Comparison of ENCODE assay signal across 24 cellular contexts in genomic region chr2:121960251-121960650, GRCh38.
DNase-seq lines count a peak whose midpoint lies in the region; ATAC-seq and TF ChIP-seq lines count a peak whose summit lies in the region.
"Had no signal": no experiment of that assay in that cellular context is flagged by ENCODE, and none has a peak within 500 bp of the region (broad histone marks: within the 10 kb centered on the region; RNA-seq: fewer than 3 reads in every experiment).

No MANE protein-coding gene starts in this region.

- no peak overlapping the region for H3K4me3 Mint-ChIP-seq in activated T-helper 2 cell treated with anti-CD3 and anti-CD28 coated beads, Interferon-gamma antibody, Interleukin-2, Interleukin-4, amounts not matched to agents 10 μg/mL and 5 μg/mL and 100 μg/mL, durations not matched to agents 14 hours and 24 hours and 36 hours (ENCODE audit: low read depth)
- H3K4me3 Mint-ChIP-seq: naive B cell had no signal

- ATAC-seq in GM19025 (IDR thresholded peaks at IDR 0.05; ENCODE audit: low read depth, unreplicated experiment) (peak; percentile 93), HG02610 (IDR thresholded peaks at IDR 0.05; ENCODE audit: unreplicated experiment) (peak; percentile 71), HG03520 (IDR thresholded peaks at IDR 0.05; ENCODE audit: unreplicated experiment) (peak; percentile 85), HG02763 (IDR thresholded peaks at IDR 0.05; ENCODE audit: unreplicated experiment) (no peak), heart right ventricle (no peak)
- ATAC-seq: foreskin keratinocyte, PC-3 had no signal

- H3K4me1 Mint-ChIP-seq in activated T-helper 2 cell treated with anti-CD3 and anti-CD28 coated beads, Interferon-gamma antibody, Interleukin-2, Interleukin-4, amounts not matched to agents 10 μg/mL and 5 μg/mL and 100 μg/mL, durations not matched to agents 14 hours and 24 hours and 36 hours (ENCODE audit: low read depth): no peaks in the 10 kb centered on the region
- H3K4me1 Mint-ChIP-seq: naive B cell had no signal

- TF ChIP-seq CTCF in GM12864 (IDR thresholded peaks at IDR 0.05; ENCODE audit: low read depth, low read length, missing control alignments) (no peak), heart right ventricle (IDR thresholded peaks at IDR 0.05) (no peak)

- H3K27ac Mint-ChIP-seq in activated T-helper 2 cell treated with anti-CD3 and anti-CD28 coated beads, Interferon-gamma antibody, Interleukin-2, Interleukin-4, amounts not matched to agents 10 μg/mL and 5 μg/mL and 100 μg/mL, durations not matched to agents 14 hours and 24 hours and 36 hours: no peak overlapping the region
- H3K27ac Mint-ChIP-seq: naive B cell had no signal

- no peaks in the 10 kb centered on the region for H3K36me3 ChIP-seq in heart right ventricle
- H3K36me3 ChIP-seq: BLaER1, right atrium auricular region, SJCRH30 had no signal

- no peaks in the 10 kb centered on the region for H3K27me3 Mint-ChIP-seq in activated T-helper 2 cell treated with anti-CD3 and anti-CD28 coated beads, Interferon-gamma antibody, Interleukin-2, Interleukin-4, amounts not matched to agents 10 μg/mL and 5 μg/mL and 100 μg/mL, durations not matched to agents 14 hours and 24 hours and 36 hours (ENCODE audit: low read depth)

- peak; percentile 4 for DNase-seq in GM12864 (ENCODE audit: low read depth)
- no peak for DNase-seq in hepatic stellate cell (ENCODE audit: low spot score)
- no peak for DNase-seq in activated T-helper 2 cell treated with anti-CD3 and anti-CD28 coated beads, Interferon-gamma antibody, Interleukin-2, Interleukin-4, amounts not matched to agents 10 μg/mL and 5 μg/mL and 100 μg/mL, durations not matched to agents 14 hours and 24 hours and 36 hours (ENCODE audit: low spot score)
- DNase-seq in heart right ventricle: no peak
- DNase-seq: activated CD4-positive, alpha-beta T cell treated with anti-CD3 and anti-CD28 coated beads, Interleukin-2, amount 50 U/mL, for 1 hour; activated CD8-positive, alpha-beta memory T cell treated with anti-CD3 and anti-CD28 coated beads, Interleukin-2, amount 50 U/mL, for 48 hours; activated gamma-delta T cell treated with Interleukin-2 at 50 U/mL for 16 hours; dorsolateral prefrontal cortex; foreskin keratinocyte; Kasumi-1; mesenchymal stem cell; naive B cell; NCI-H1417; NCI-H526 treated with DMSO at 0.1 percent for 48 hours; PC-3; SJCRH30; stimulated activated CD4-positive, alpha-beta T cell treated with anti-CD3 and anti-CD28 coated beads, Interleukin-12 subunit alpha, Interleukin-12 subunit beta, amount 100 ng/mL, for 4 hours had no signal

- H3K27me3 ChIP-seq in heart right ventricle: peaks cover 0 to 3% (median 0%) of the 10 kb centered on the region in 7 donors
- H3K27me3 ChIP-seq: BLaER1, dorsolateral prefrontal cortex, foreskin keratinocyte, right atrium auricular region had no signal

- WGBS in heart right ventricle, 2 donors: 85 to 90% methylated on average over 7 of the region's 7 CpGs

- H3K9me3 ChIP-seq in heart right ventricle: no peaks in the 10 kb centered on the region
- H3K9me3 ChIP-seq: BLaER1, right atrium auricular region, SJCRH30 had no signal

- no peak overlapping the region for H3K4me3 ChIP-seq in GM12864 (ENCODE audit: low read depth, low read length)
- no peak overlapping the region for H3K4me3 ChIP-seq in heart right ventricle
- H3K4me3 ChIP-seq: BLaER1, dorsolateral prefrontal cortex, right atrium auricular region, SJCRH30 had no signal

- no peaks in the 10 kb centered on the region for H3K9me3 Mint-ChIP-seq in activated T-helper 2 cell treated with anti-CD3 and anti-CD28 coated beads, Interferon-gamma antibody, Interleukin-2, Interleukin-4, amounts not matched to agents 10 μg/mL and 5 μg/mL and 100 μg/mL, durations not matched to agents 14 hours and 24 hours and 36 hours
- H3K9me3 Mint-ChIP-seq: naive B cell had no signal

- H3K36me3 Mint-ChIP-seq in activated T-helper 2 cell treated with anti-CD3 and anti-CD28 coated beads, Interferon-gamma antibody, Interleukin-2, Interleukin-4, amounts not matched to agents 10 μg/mL and 5 μg/mL and 100 μg/mL, durations not matched to agents 14 hours and 24 hours and 36 hours (ENCODE audit: low read depth): no peaks in the 10 kb centered on the region
- H3K36me3 Mint-ChIP-seq: naive B cell had no signal

- intact Hi-C loops in activated T-helper 2 cell treated with anti-CD3 and anti-CD28 coated beads, Interferon-gamma antibody, Interleukin-2, Interleukin-4, amounts not matched to agents 10 μg/mL and 5 μg/mL and 100 μg/mL, durations not matched to agents 14 hours and 24 hours and 36 hours (cut with micrococcal nuclease): no loop called here
- intact Hi-C loops in heart right ventricle (cut with DNase I): loop anchor here in 1 of 10 donors (10.0 kb wide), 1 partner anchor 145 kb away; no protein-coding TSS in a partner anchor

- no peak overlapping the region for H3K27ac ChIP-seq in heart right ventricle
- H3K27ac ChIP-seq: BLaER1, dorsolateral prefrontal cortex, epithelial cell of prostate, foreskin keratinocyte, right atrium auricular region, SJCRH30 had no signal

- no peaks in the 10 kb centered on the region for H3K4me1 ChIP-seq in heart right ventricle
- H3K4me1 ChIP-seq: BLaER1, foreskin keratinocyte, right atrium auricular region, SJCRH30 had no signal

Comparison
In these comparisons a context has a peak if more than half of its experiments do, and no peak if none do; other contexts are left out.
1. ATAC-seq: peak in GM19025 (single experiment), HG02610 (single experiment) and HG03520 (single experiment); none in HG02763 (single experiment) and heart right ventricle (0 of 8).